ENCODE assay signal across 18 cellular contexts in the genomic region with DNA sequence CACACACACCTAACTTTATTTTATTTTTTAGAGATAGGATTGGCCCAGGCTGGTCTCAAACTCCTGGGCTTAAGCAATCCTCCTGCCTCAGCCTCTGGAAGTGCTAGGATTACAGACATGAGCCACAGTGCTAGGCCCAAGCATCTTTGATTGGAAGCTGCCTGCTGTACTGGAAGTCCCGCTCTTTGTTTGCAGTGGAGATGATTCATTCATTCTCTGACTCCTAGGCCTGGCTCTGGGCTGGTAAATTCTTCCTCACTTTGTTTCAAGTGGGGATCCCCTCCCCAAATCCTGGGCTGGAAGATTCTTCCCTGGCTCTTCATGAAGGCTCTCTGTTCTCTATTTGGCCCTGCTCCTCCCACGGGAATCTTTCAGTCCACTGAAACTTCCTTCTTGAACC.
DNase-seq lines count a peak whose midpoint lies in the region; TF ChIP-seq lines count a peak whose summit lies in the region.
"Had no signal": no experiment of that assay in that cellular context is flagged by ENCODE, and none has a peak within 500 bp of the region (broad histone marks: within the 10 kb centered on the region; RNA-seq: fewer than 3 reads in every experiment).

No MANE protein-coding gene starts in this region.

- peaks cover 11% of the 10 kb centered on the region for H3K4me1 Mint-ChIP-seq in brain
- peaks cover 8% of the 10 kb centered on the region in 2 experiments for H3K4me1 Mint-ChIP-seq in H9

- no peak overlapping the region for H4K5ac ChIP-seq in H9 (ENCODE audit: insufficient read length, low read depth, low read length)

- no peak overlapping the region for H3K18ac ChIP-seq in H9 (ENCODE audit: insufficient read length, low read depth, low read length)

- no peak overlapping the region for H2BK15ac ChIP-seq in H9 (ENCODE audit: low read depth, low read length)

- H3K4me2 ChIP-seq in osteoblast (ENCODE audit: insufficient read depth, low read length) (no peak overlapping the region), H9 (ENCODE audit: insufficient read depth, insufficient read length, low read length) (no peak overlapping the region), smooth muscle cell (no peak overlapping the region)

- DNase-seq in HT1080 (ENCODE audit: low read depth) (peak; percentile 24), iris pigment epithelial cell (ENCODE audit: low read depth) (peak; percentile 34), osteoblast (ENCODE audit: insufficient read length, low spot score, missing footprints) (no peak), H9 (no peak), NCI-H1417 (lab: John Stamatoyannopoulos, UW) (no peak), smooth muscle cell (lab: John Stamatoyannopoulos, UW; ENCODE audit: unreplicated experiment) (no peak)
- DNase-seq: ACHN; Calu3; CD4-positive, CD25-positive, alpha-beta regulatory T cell; DND-41; GF-D8; NCI-H1436 treated with DMSO at 0.1 percent for 48 hours; NCI-H2081 treated with DMSO at 0.1 percent for 48 hours; NCI-H2227 treated with DMSO at 0.1 percent for 48 hours; NCI-H69; NK-92 treated with Interleukin-12 subunit alpha and Interleukin-12 subunit beta, amount 100 ng/mL, for 24 hours had no signal

- H2BK12ac ChIP-seq in H9 (ENCODE audit: insufficient read length, low read depth, low read length), result no peak overlapping the region

- H3K4me3 Mint-ChIP-seq in brain, result no peak overlapping the region
- no peak overlapping the region for H3K4me3 Mint-ChIP-seq in H9
- H3K4me3 Mint-ChIP-seq: CD4-positive, CD25-positive, alpha-beta regulatory T cell had no signal

- H4K91ac ChIP-seq in H9 (ENCODE audit: insufficient read length, low read depth, low read length), result no peak overlapping the region

- H3K56ac ChIP-seq in H9 (ENCODE audit: insufficient read length, low read depth, low read length), result no peak overlapping the region

- H3K27ac Mint-ChIP-seq in brain (peak overlapping the region in 3 of 5 experiments; percentile 68 to 93 (median 89)), H9 (no peak overlapping the region)
- H3K27ac Mint-ChIP-seq: CD4-positive, CD25-positive, alpha-beta regulatory T cell had no signal

- no peak overlapping the region for H3T11ph ChIP-seq in H9 (ENCODE audit: low read length)

- no peak overlapping the region for H3K23ac ChIP-seq in H9 (ENCODE audit: insufficient read length, low read depth, low read length)

- no peak overlapping the region for H3K14ac ChIP-seq in H9 (ENCODE audit: insufficient read depth, low read length)

- H3K4me3 ChIP-seq in osteoblast (ENCODE audit: insufficient read depth, low read length) (no peak overlapping the region), smooth muscle cell (no peak overlapping the region)
- H3K4me3 ChIP-seq: SK-N-MC had no signal

- H3K27me3 ChIP-seq in osteoblast (ENCODE audit: insufficient read depth, low read length) (peaks cover 5% of the 10 kb centered on the region), H9 (ENCODE audit: insufficient read depth, low read length) (no peaks in the 10 kb centered on the region), smooth muscle cell (ENCODE audit: low read depth) (no peaks in the 10 kb centered on the region)

- H3K36me3 Mint-ChIP-seq in brain (no peaks in the 10 kb centered on the region), H9 (ENCODE audit: insufficient read depth in 1 of 3, low read depth in 3 of 3) (peaks cover 0 to 15% (median 4%) of the 10 kb centered on the region in 3 experiments; a peak in 5 of 7 replicates)
- H3K36me3 Mint-ChIP-seq: CD4-positive, CD25-positive, alpha-beta regulatory T cell had no signal

- no peak overlapping the region for H4K8ac ChIP-seq in H9 (replicated peaks; ENCODE audit: insufficient read length, low read depth, low read length)

- H4K20me1 ChIP-seq in osteoblast (ENCODE audit: insufficient read depth, low read length), result no peaks in the 10 kb centered on the region
- H4K20me1 ChIP-seq in H9 (ENCODE audit: control insufficient read depth, insufficient read depth, insufficient read length), result no peaks in the 10 kb centered on the region
- H4K20me1 ChIP-seq in smooth muscle cell (ENCODE audit: low read depth), result no peaks in the 10 kb centered on the region

- H3K9me3 ChIP-seq in osteoblast (ENCODE audit: low read depth, low read length), result no peaks in the 10 kb centered on the region
- H3K9me3 ChIP-seq in H9 (ENCODE audit: control insufficient read depth, low read depth, low read length), result peaks cover 5% of the 10 kb centered on the region
- no peaks in the 10 kb centered on the region for H3K9me3 ChIP-seq in smooth muscle cell (replicated peaks; ENCODE audit: low read depth)

- H3K79me2 ChIP-seq in osteoblast (ENCODE audit: insufficient read depth, low read length) (no peaks in the 10 kb centered on the region), H9 (ENCODE audit: insufficient read depth, low read length) (no peaks in the 10 kb centered on the region), smooth muscle cell (ENCODE audit: low read depth) (no peaks in the 10 kb centered on the region)

- no peak overlapping the region for H3K9ac ChIP-seq in H9 (ENCODE audit: extremely low read depth, insufficient read length, low read length)
- no peak overlapping the region for H3K9ac ChIP-seq in smooth muscle cell (ENCODE audit: low read depth)

- no peak overlapping the region for H2BK120ac ChIP-seq in H9 (ENCODE audit: low read depth, low read length, poor library complexity, severe bottlenecking)

- no peak overlapping the region for H2BK20ac ChIP-seq in H9 (ENCODE audit: low read depth, low read length, poor library complexity, severe bottlenecking)

- H2AFZ ChIP-seq in osteoblast (ENCODE audit: low read length) (peak overlapping the region; percentile 16), H9 (ENCODE audit: low read length) (no peak overlapping the region), smooth muscle cell (ENCODE audit: low read depth) (no peak overlapping the region)

- no peak overlapping the region for H3K27ac ChIP-seq in osteoblast (ENCODE audit: low read depth, low read length)
- no peak overlapping the region for H3K27ac ChIP-seq in H9 (ENCODE audit: insufficient read length, low read depth, low read length)
- no peak overlapping the region for H3K27ac ChIP-seq in smooth muscle cell (ENCODE audit: low read depth)
- H3K27ac ChIP-seq: SK-N-MC had no signal

- H3F3A ChIP-seq in smooth muscle cell (ENCODE audit: low read depth), result no peaks in the 10 kb centered on the region

- peaks cover 25% of the 10 kb centered on the region for H3K27me3 Mint-ChIP-seq in brain
- H3K27me3 Mint-ChIP-seq in H9 (ENCODE audit: low read depth), result peaks cover 2% of the 10 kb centered on the region; the same call in 1 of the 2 replicates

- H3K4ac ChIP-seq in H9 (ENCODE audit: low read depth, low read length), result no peak overlapping the region

- no peak overlapping the region for H2BK5ac ChIP-seq in H9 (ENCODE audit: insufficient read length, low read length)

- H2AK5ac ChIP-seq in H9 (ENCODE audit: insufficient read length, low read length), result no peak overlapping the region

- no peaks in the 10 kb centered on the region for H3K79me1 ChIP-seq in H9 (ENCODE audit: insufficient read depth, low read depth, low read length, poor library complexity, severe bottlenecking)

- H3K9me3 Mint-ChIP-seq in brain, result peaks cover 16 to 31% (median 22%) of the 10 kb centered on the region in 5 experiments
- peaks cover 11 to 14% of the 10 kb centered on the region in 2 experiments for H3K9me3 Mint-ChIP-seq in H9

- no peaks in the 10 kb centered on the region for H3K36me3 ChIP-seq in osteoblast (ENCODE audit: insufficient read depth, low read length)
- H3K36me3 ChIP-seq in smooth muscle cell (ENCODE audit: low read depth), result no peaks in the 10 kb centered on the region

- H3K23me2 ChIP-seq in H9 (ENCODE audit: insufficient read length, low read depth, low read length, poor library complexity, severe bottlenecking), result no peaks in the 10 kb centered on the region

- peaks cover 4% of the 10 kb centered on the region for H3K4me1 ChIP-seq in osteoblast (ENCODE audit: insufficient read depth, low read length)
- no peaks in the 10 kb centered on the region for H3K4me1 ChIP-seq in H9 (ENCODE audit: insufficient read depth, low read length)
- H3K4me1 ChIP-seq in smooth muscle cell (ENCODE audit: low read depth), result no peaks in the 10 kb centered on the region

- no peak for TF ChIP-seq CTCF in brain (conservative IDR thresholded peaks at IDR 0.05)
- TF ChIP-seq CTCF in osteoblast (IDR thresholded peaks at IDR 0.05; ENCODE audit: extremely low read depth, low read depth, low read length), result no peak
- TF ChIP-seq CTCF in H9 (conservative IDR thresholded peaks at IDR 0.05), result no peak
- TF ChIP-seq CTCF in smooth muscle cell (IDR thresholded peaks at IDR 0.05; ENCODE audit: borderline replicate concordance, insufficient read depth, poor library complexity, severe bottlenecking), result no peak

- WGBS in H9 (ENCODE audit: extremely low coverage, insufficient read length, low lambda C conversion rate), result no CpG with 5 or more reads among the region's 2 CpGs
- 73% methylated on average over 2 of the region's 2 CpGs for WGBS in smooth muscle cell (ENCODE audit: low lambda C conversion rate)

Comparison
In these comparisons a context has a peak if more than half of its experiments do, and no peak if none do; other contexts are left out.
1. DNase-seq: peak in HT1080 (single experiment) and iris pigment epithelial cell (single experiment); none in osteoblast (single experiment), H9 (single experiment), NCI-H1417 (0 of 3) and smooth muscle cell (single experiment).
2. H3K27ac Mint-ChIP-seq: peak in brain (3 of 5); none in H9 (0 of 3).